In genomic region chr19:19662866-19663291, GRCh38 we compare ENCODE assay signal across 9 cellular contexts. TPM values are rescaled to one million over a fixed set of nuclear protein-coding genes. Genes with fewer than 3 reads are reported as not detected.
A peak's percentile ranks its signal among the peaks of the same experiment; 100 is the strongest.
DNase-seq lines count a peak whose midpoint lies in the region; ATAC-seq and TF ChIP-seq lines count a peak whose summit lies in the region.
"Had no signal": no experiment of that assay in that cellular context is flagged by ENCODE, and none has a peak within 500 bp of the region (broad histone marks: within the 10 kb centered on the region; RNA-seq: fewer than 3 reads in every experiment).

No MANE protein-coding gene starts in this region.

- H3K79me2 ChIP-seq in osteoblast (ENCODE audit: insufficient read depth, low read length) = peaks cover 43% of the 10 kb centered on the region

- peak overlapping the region; percentile 87 for H3K4me3 Mint-ChIP-seq in activated naive CD4-positive, alpha-beta T cell treated with anti-CD3 and anti-CD28 coated beads, Interleukin-2, amount 10 ng/mL, durations not matched to agents 7 days and 5 days
- peak overlapping the region; percentile 94 for H3K4me3 Mint-ChIP-seq in endothelial cell (ENCODE audit: unreplicated experiment)

- peak overlapping the region; percentile 84 for H3K27ac Mint-ChIP-seq in activated naive CD4-positive, alpha-beta T cell treated with anti-CD3 and anti-CD28 coated beads, Interleukin-2, amount 10 ng/mL, durations not matched to agents 7 days and 5 days
- peak overlapping the region; percentile 93 for H3K27ac Mint-ChIP-seq in endothelial cell (ENCODE audit: unreplicated experiment)

- H3K4me3 ChIP-seq in Panc1 (ENCODE audit: low read depth in 2 of 2, low read length in 2 of 2) (peak overlapping the region; percentile 74 to 81), osteoblast (ENCODE audit: insufficient read depth, low read length) (peak overlapping the region; percentile 85)

- CTCF ChIA-PET in activated naive CD4-positive, alpha-beta T cell treated with anti-CD3 and anti-CD28 coated beads, Interleukin-2, amount 10 ng/mL, durations not matched to agents 7 days and 5 days (lab: Charles Lee) = interaction anchor here (1.2 kb wide), 1 partner anchor 130 kb away, joined by 4 read pairs; no protein-coding TSS in a partner anchor
- CTCF ChIA-PET in Panc1 (lab: Charles Lee) = no interaction called here

- H3K36me3 Mint-ChIP-seq in activated naive CD4-positive, alpha-beta T cell treated with anti-CD3 and anti-CD28 coated beads, Interleukin-2, amount 10 ng/mL, durations not matched to agents 7 days and 5 days = peaks cover 48% of the 10 kb centered on the region
- peaks cover 20% of the 10 kb centered on the region for H3K36me3 Mint-ChIP-seq in endothelial cell (ENCODE audit: low read depth, unreplicated experiment)

- H2AFZ ChIP-seq in osteoblast (ENCODE audit: low read length) = peak overlapping the region; percentile 93

- peak overlapping the region; percentile 74 for H3K27ac ChIP-seq in Panc1 (ENCODE audit: low read length)
- peak overlapping the region; percentile 87 for H3K27ac ChIP-seq in osteoblast (ENCODE audit: low read depth, low read length)

- H3K36me3 ChIP-seq in Panc1 (ENCODE audit: control insufficient read depth, insufficient read depth, low read length) = peaks cover 5% of the 10 kb centered on the region; the same call in 1 of the 2 replicates
- peaks cover 21% of the 10 kb centered on the region for H3K36me3 ChIP-seq in osteoblast (ENCODE audit: insufficient read depth, low read length)

- TF ChIP-seq CTCF in Panc1 (IDR thresholded peaks at IDR 0.05) = no peak
- TF ChIP-seq CTCF in endothelial cell (IDR thresholded peaks at IDR 0.05; ENCODE audit: unreplicated experiment) = no peak
- no peak for TF ChIP-seq CTCF in osteoblast (IDR thresholded peaks at IDR 0.05; ENCODE audit: extremely low read depth, low read depth, low read length)

- in situ Hi-C loops in Panc1 (cut with HindIII; ENCODE audit: low pct_unique_long_range_greater_than_20kb, low sequenced_read_pairs) = no loop called here

- peak overlapping the region; percentile 90 for H3K4me2 ChIP-seq in osteoblast (ENCODE audit: insufficient read depth, low read length)

- H3K27me3 ChIP-seq in Panc1 (ENCODE audit: control insufficient read depth, insufficient read depth, low read length) (no peaks in the 10 kb centered on the region), osteoblast (ENCODE audit: insufficient read depth, low read length) (no peaks in the 10 kb centered on the region)

- POLR2A ChIA-PET in Panc1 (lab: Charles Lee) = no interaction called here

- no peaks in the 10 kb centered on the region for H3K27me3 Mint-ChIP-seq in activated naive CD4-positive, alpha-beta T cell treated with anti-CD3 and anti-CD28 coated beads, Interleukin-2, amount 10 ng/mL, durations not matched to agents 7 days and 5 days
- H3K27me3 Mint-ChIP-seq in endothelial cell (ENCODE audit: unreplicated experiment) = peaks cover 19% of the 10 kb centered on the region

- H3K9me3 Mint-ChIP-seq in activated naive CD4-positive, alpha-beta T cell treated with anti-CD3 and anti-CD28 coated beads, Interleukin-2, amount 10 ng/mL, durations not matched to agents 7 days and 5 days = peaks cover 2% of the 10 kb centered on the region
- H3K9me3 Mint-ChIP-seq in endothelial cell (ENCODE audit: unreplicated experiment) = no peaks in the 10 kb centered on the region

- H3K4me1 Mint-ChIP-seq in activated naive CD4-positive, alpha-beta T cell treated with anti-CD3 and anti-CD28 coated beads, Interleukin-2, amount 10 ng/mL, durations not matched to agents 7 days and 5 days = peaks cover 39% of the 10 kb centered on the region
- peaks cover 15% of the 10 kb centered on the region for H3K4me1 Mint-ChIP-seq in endothelial cell (ENCODE audit: unreplicated experiment)

- H4K20me1 ChIP-seq in osteoblast (ENCODE audit: insufficient read depth, low read length) = peaks cover 22% of the 10 kb centered on the region

- H3K4me1 ChIP-seq in Panc1 (ENCODE audit: control insufficient read depth, insufficient read depth, low read length) = peaks cover 10% of the 10 kb centered on the region
- H3K4me1 ChIP-seq in osteoblast (ENCODE audit: insufficient read depth, low read length) = peaks cover 12% of the 10 kb centered on the region

- no peaks in the 10 kb centered on the region for H3K9me3 ChIP-seq in Panc1 (ENCODE audit: control insufficient read depth, insufficient read depth, low read depth, low read length)
- H3K9me3 ChIP-seq in osteoblast (ENCODE audit: low read depth, low read length) = no peaks in the 10 kb centered on the region

- intact Hi-C loops in Panc1 (cut with micrococcal nuclease; ENCODE audit: unreplicated experiment) = loop anchor here (10.0 kb wide), 1 partner anchor 72 kb away; the partner anchor contains the start of gene ZNF14

- no peak for ATAC-seq in Panc1
- ATAC-seq in GM21515 (IDR thresholded peaks at IDR 0.05; ENCODE audit: unreplicated experiment) = no peak

- no peak for DNase-seq in activated naive CD4-positive, alpha-beta T cell treated with anti-CD3 and anti-CD28 coated beads, Interleukin-2, amount 10 ng/mL, durations not matched to agents 7 days and 5 days
- no peak for DNase-seq in activated naive CD4-positive, alpha-beta T cell treated with anti-CD3 and anti-CD28 coated beads, Interleukin-2, amount 50 U/mL, for 16 hours
- DNase-seq in Panc1 (ENCODE audit: low read depth, low spot score) (no peak), endothelial cell (ENCODE audit: low spot score) (peak; percentile 37), osteoblast (ENCODE audit: insufficient read length, low spot score, missing footprints) (peak; percentile 85), GDM1 (lab: John Stamatoyannopoulos, UW) (no peak), activated gamma-delta T cell (lab: John Stamatoyannopoulos, UW) (no peak)

- BruUV-seq in Panc1 (replicated peaks; lab: Mats Ljungman, UMichigan) = no TSS peak

RNA-seq across cellular contexts. Expression of gene ATP13A1, which starts 0.6 kb away (rescaled TPM):
- total RNA-seq in Panc1 (2021; ENCODE audit: unreplicated experiment) (62.3 TPM), endothelial cell (ENCODE audit: unreplicated experiment) (56.7 TPM), osteoblast (43.3 and 65.9 TPM in 2 replicates)
- 57.8 TPM for polyA plus RNA-seq in Panc1 (2012; ENCODE audit: insufficient read length)

RNA-seq across cellular contexts. Expression of gene ZNF101, which starts 5.8 kb away (rescaled TPM):
- total RNA-seq in Panc1 (2021; ENCODE audit: unreplicated experiment) (15.6 TPM), endothelial cell (ENCODE audit: unreplicated experiment) (29.5 TPM), osteoblast (7.2 and 9.4 TPM in 2 replicates)
- polyA plus RNA-seq in Panc1 (2012; ENCODE audit: insufficient read length) = 3.0 TPM

RNA-seq across cellular contexts. Expression of gene GMIP, which starts 19.4 kb away (rescaled TPM):
- total RNA-seq in Panc1 (2021; ENCODE audit: unreplicated experiment) (18.1 TPM), endothelial cell (ENCODE audit: unreplicated experiment) (18.5 TPM), osteoblast (4.7 and 6.5 TPM in 2 replicates)
- polyA plus RNA-seq in Panc1 (2012; ENCODE audit: insufficient read length) = 20.1 TPM

RNA-seq across cellular contexts. Expression of gene LPAR2, which starts 34.9 kb away (rescaled TPM):
- total RNA-seq in Panc1 (2021; ENCODE audit: unreplicated experiment) = 16.0 TPM
- 29.1 TPM for polyA plus RNA-seq in Panc1 (2012; ENCODE audit: insufficient read length)
- 35.5 TPM for total RNA-seq in endothelial cell (ENCODE audit: unreplicated experiment)
- 0.72 and 0.88 TPM in 2 replicates for total RNA-seq in osteoblast

RNA-seq across cellular contexts. Expression of gene PBX4, which starts 44.4 kb away (rescaled TPM):
- 8.3 TPM for total RNA-seq in Panc1 (2021; ENCODE audit: unreplicated experiment)
- polyA plus RNA-seq in Panc1 (2012; ENCODE audit: insufficient read length) = 6.0 TPM
- total RNA-seq in endothelial cell (ENCODE audit: unreplicated experiment) = 0.82 TPM
- 0.36 and 0.88 TPM in 2 replicates for total RNA-seq in osteoblast
- total RNA-seq: glomerular endothelial cell had no signal

Comparison
In these comparisons a context has a peak if more than half of its experiments do, and no peak if none do; other contexts are left out.
1. DNase-seq: peak in endothelial cell (single experiment) and osteoblast (single experiment); none in activated naive CD4-positive, alpha-beta T cell treated with anti-CD3 and anti-CD28 coated beads, Interleukin-2, amount 10 ng/mL, durations not matched to agents 7 days and 5 days (single experiment), activated naive CD4-positive, alpha-beta T cell treated with anti-CD3 and anti-CD28 coated beads, Interleukin-2, amount 50 U/mL, for 16 hours (single experiment), Panc1 (single experiment), GDM1 (single experiment) and activated gamma-delta T cell (single experiment).